14 cellular contexts compared by ENCODE assay signal in genomic region chr20:63617876-63618265, GRCh38. TPM values are rescaled to one million over a fixed set of nuclear protein-coding genes. Genes with fewer than 3 reads are reported as not detected.
DNase-seq lines count a peak whose midpoint lies in the region; ATAC-seq and TF ChIP-seq lines count a peak whose summit lies in the region.
"Had no signal": no experiment of that assay in that cellular context is flagged by ENCODE, and none has a peak within 500 bp of the region (broad histone marks: within the 10 kb centered on the region; RNA-seq: fewer than 3 reads in every experiment).

No MANE protein-coding gene starts in this region.

- peaks cover 31% of the 10 kb centered on the region for H4K20me1 ChIP-seq in osteoblast (ENCODE audit: insufficient read depth, low read length)

- no peak overlapping the region for H2AFZ ChIP-seq in osteoblast (ENCODE audit: low read length)

- DNase-seq in 8988T: peak; percentile 26
- peak; percentile 32 for DNase-seq in GM13977 (ENCODE audit: low spot score)
- DNase-seq in chondrocyte (ENCODE audit: low spot score): peak; percentile 76
- peak; percentile 19 for DNase-seq in osteoblast (ENCODE audit: insufficient read length, low spot score, missing footprints)
- DNase-seq in activated naive CD8-positive, alpha-beta T cell treated with anti-CD3 and anti-CD28 coated beads for 36 hours: no peak
- DNase-seq in iPS-NIHi11 (ENCODE audit: low spot score): no peak
- DNase-seq in NCI-H510A treated with DMSO at 0.1 percent for 48 hours (lab: John Stamatoyannopoulos, UW): no peak
- DNase-seq: Caco-2; CD4-positive, alpha-beta T cell; GDM1; H9 had no signal

- H3K4me1 Mint-ChIP-seq in chondrocyte (ENCODE audit: low read depth): peaks cover 6% of the 10 kb centered on the region
- peaks cover 12% of the 10 kb centered on the region for H3K4me1 Mint-ChIP-seq in activated naive CD8-positive, alpha-beta T cell treated with anti-CD3 and anti-CD28 coated beads for 36 hours

- H3K4me3 Mint-ChIP-seq in chondrocyte (ENCODE audit: unreplicated experiment): no peak overlapping the region
- H3K4me3 Mint-ChIP-seq in activated naive CD8-positive, alpha-beta T cell treated with anti-CD3 and anti-CD28 coated beads for 36 hours: no peak overlapping the region
- H3K4me3 Mint-ChIP-seq: B cell; CD4-positive, alpha-beta T cell; H9 had no signal

- in situ Hi-C loops in GM13977 (cut with MboI; ENCODE audit: low pct_unique_long_range_greater_than_20kb, low sequenced_read_pairs, unreplicated experiment): no loop called here

- no peaks in the 10 kb centered on the region for H3K9me3 Mint-ChIP-seq in chondrocyte (ENCODE audit: low read depth)
- no peaks in the 10 kb centered on the region for H3K9me3 Mint-ChIP-seq in activated naive CD8-positive, alpha-beta T cell treated with anti-CD3 and anti-CD28 coated beads for 36 hours
- H3K9me3 Mint-ChIP-seq: CD4-positive, alpha-beta T cell had no signal

- H3K9me3 ChIP-seq in osteoblast (ENCODE audit: low read depth, low read length): no peaks in the 10 kb centered on the region

- H3K4me1 ChIP-seq in osteoblast (ENCODE audit: insufficient read depth, low read length): peaks cover 3% of the 10 kb centered on the region
- H3K4me1 ChIP-seq: Caco-2 had no signal

- H3K27ac ChIP-seq in osteoblast (ENCODE audit: low read depth, low read length): no peak overlapping the region
- H3K27ac ChIP-seq: C4-2B had no signal

- no peaks in the 10 kb centered on the region for H3K27me3 ChIP-seq in osteoblast (ENCODE audit: insufficient read depth, low read length)

- no peak overlapping the region for H3K4me3 ChIP-seq in osteoblast (ENCODE audit: insufficient read depth, low read length)

- ATAC-seq in HG03196 (IDR thresholded peaks at IDR 0.05; ENCODE audit: unreplicated experiment): no peak

- no peak overlapping the region for H3K4me2 ChIP-seq in osteoblast (ENCODE audit: insufficient read depth, low read length)

- peaks cover 21% of the 10 kb centered on the region for H3K36me3 ChIP-seq in osteoblast (ENCODE audit: insufficient read depth, low read length)

- no peaks in the 10 kb centered on the region for H3K27me3 Mint-ChIP-seq in chondrocyte (ENCODE audit: low read depth)
- no peaks in the 10 kb centered on the region for H3K27me3 Mint-ChIP-seq in activated naive CD8-positive, alpha-beta T cell treated with anti-CD3 and anti-CD28 coated beads for 36 hours
- H3K27me3 Mint-ChIP-seq: B cell; CD4-positive, alpha-beta T cell had no signal

- no peak overlapping the region for H3K27ac Mint-ChIP-seq in chondrocyte (ENCODE audit: unreplicated experiment)
- no peak overlapping the region for H3K27ac Mint-ChIP-seq in activated naive CD8-positive, alpha-beta T cell treated with anti-CD3 and anti-CD28 coated beads for 36 hours
- H3K27ac Mint-ChIP-seq: CD4-positive, alpha-beta T cell; H9 had no signal

- H3K36me3 Mint-ChIP-seq in chondrocyte (ENCODE audit: low read depth): peaks cover 14% of the 10 kb centered on the region
- peaks cover under 1% of the 10 kb centered on the region for H3K36me3 Mint-ChIP-seq in activated naive CD8-positive, alpha-beta T cell treated with anti-CD3 and anti-CD28 coated beads for 36 hours

- TF ChIP-seq CTCF in GM13977 (IDR thresholded peaks at IDR 0.05; ENCODE audit: extremely low read depth, insufficient read depth, missing control alignments): no peak
- no peak for TF ChIP-seq CTCF in chondrocyte (IDR thresholded peaks at IDR 0.05)
- TF ChIP-seq CTCF in osteoblast (IDR thresholded peaks at IDR 0.05; ENCODE audit: extremely low read depth, low read depth, low read length): no peak

- peaks cover 62% of the 10 kb centered on the region for H3K79me2 ChIP-seq in osteoblast (ENCODE audit: insufficient read depth, low read length)

RNA-seq across cellular contexts. Expression of gene GMEB2, which starts 9.0 kb away (rescaled TPM):
- total RNA-seq in chondrocyte (7.8 to 8.5 TPM (median 7.9 TPM) in 3 replicates), osteoblast (7.4 and 9.4 TPM in 2 replicates)
- total RNA-seq in activated naive CD8-positive, alpha-beta T cell treated with anti-CD3 and anti-CD28 coated beads for 36 hours: 10 to 100 TPM; 13.8 to 14.6 TPM

RNA-seq across cellular contexts. Expression of gene STMN3, which starts 35.4 kb away (rescaled TPM):
- 7.8 to 15.0 TPM (median 7.8 TPM) in 3 replicates for total RNA-seq in chondrocyte
- total RNA-seq in osteoblast: 1.1 and 2.1 TPM in 2 replicates
- total RNA-seq in activated naive CD8-positive, alpha-beta T cell treated with anti-CD3 and anti-CD28 coated beads for 36 hours: 10 to 100 TPM; 10.2 to 11.7 TPM

RNA-seq across cellular contexts. Expression of gene RTEL1, which starts 40.2 kb away (rescaled TPM):
- 20.4 to 45.3 TPM (median 21.9 TPM) in 3 replicates for total RNA-seq in chondrocyte
- 10.9 and 11.8 TPM in 2 replicates for total RNA-seq in osteoblast
- total RNA-seq in activated naive CD8-positive, alpha-beta T cell treated with anti-CD3 and anti-CD28 coated beads for 36 hours: 10 to 100 TPM; 43.9 to 44.8 TPM

RNA-seq across cellular contexts. Expression of gene HELZ2, which starts 43.8 kb away (rescaled TPM):
- total RNA-seq in chondrocyte (13.6 to 18.1 TPM (median 14.9 TPM) in 3 replicates), osteoblast (23.3 and 27.5 TPM in 2 replicates)
- total RNA-seq in activated naive CD8-positive, alpha-beta T cell treated with anti-CD3 and anti-CD28 coated beads for 36 hours: 10 to 100 TPM; 22.2 to 22.6 TPM

Comparison
In these comparisons a context has a peak if more than half of its experiments do, and no peak if none do; other contexts are left out.
1. DNase-seq: peak in 8988T (single experiment), GM13977 (single experiment), chondrocyte (single experiment) and osteoblast (single experiment); none in activated naive CD8-positive, alpha-beta T cell treated with anti-CD3 and anti-CD28 coated beads for 36 hours (single experiment), iPS-NIHi11 (single experiment) and NCI-H510A treated with DMSO at 0.1 percent for 48 hours (single experiment).